12 cellular contexts compared by ENCODE assay signal in the genomic region with DNA sequence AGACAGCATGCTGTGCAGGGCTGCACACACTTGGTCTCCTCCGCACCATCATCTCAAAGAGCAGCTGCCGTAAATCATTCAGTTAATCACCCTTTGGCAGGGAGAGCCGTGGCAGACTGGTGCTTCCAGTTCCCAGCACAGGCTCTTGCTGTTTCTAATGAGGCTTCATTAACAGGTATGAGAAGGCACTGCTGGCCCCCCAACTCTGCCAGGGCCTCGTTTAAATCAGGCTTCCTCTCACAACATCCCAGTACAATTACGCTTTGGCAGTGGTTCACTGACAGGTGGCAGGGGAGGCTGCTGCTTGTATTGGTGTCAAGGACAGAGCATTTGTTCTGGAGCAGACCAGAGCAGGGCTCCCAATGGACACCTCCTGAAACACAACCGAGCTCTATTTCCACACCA.
DNase-seq lines count a peak whose midpoint lies in the region; ATAC-seq, FAIRE-seq and TF ChIP-seq lines count a peak whose summit lies in the region.
"Had no signal": no experiment of that assay in that cellular context is flagged by ENCODE, and none has a peak within 500 bp of the region (broad histone marks: within the 10 kb centered on the region; RNA-seq: fewer than 3 reads in every experiment).

No MANE protein-coding gene starts in this region.

- POLR2A ChIA-PET in OCI-LY7 (lab: Charles Lee) = interaction anchor here (0.6 to 12.3 kb wide), 8 partner anchors 11 to 102 kb away, joined by 3 to 196 read pairs (median 28); a partner anchor contains a TSS

- H2AFZ ChIP-seq in OCI-LY7 (ENCODE audit: low read length) = no peak overlapping the region

- peak; percentile 85 for FAIRE-seq in GM12892 (lab: Jason Lieb, UNC)

- H3K27me3 ChIP-seq in psoas muscle (ENCODE audit: insufficient read depth in 3 of 3, low read length in 2 of 3) = no peaks in the 10 kb centered on the region
- H3K27me3 ChIP-seq in upper lobe of left lung = no peaks in the 10 kb centered on the region
- no peaks in the 10 kb centered on the region for H3K27me3 ChIP-seq in left lung
- H3K27me3 ChIP-seq: body of pancreas, esophagus muscularis mucosa, upper lobe of right lung had no signal

- no peaks in the 10 kb centered on the region for H3K9me2 ChIP-seq in OCI-LY7 (ENCODE audit: insufficient read depth, low read length)

- H3K4me2 ChIP-seq in OCI-LY7 (ENCODE audit: low read length) = peak overlapping the region; percentile 87

- peaks cover 29% of the 10 kb centered on the region; the same call in 1 of the 2 replicates for H3K79me2 ChIP-seq in OCI-LY7 (ENCODE audit: insufficient read depth, low read depth, low read length)

- TF ChIP-seq POLR2A in GM12892 (IDR thresholded peaks at IDR 0.05; ENCODE audit: low read depth, low read length) = no peak
- TF ChIP-seq POLR2A in upper lobe of left lung (IDR thresholded peaks at IDR 0.05) = no peak

- ATAC-seq in psoas muscle (peak; percentile 38 to 63 (median 60)), upper lobe of left lung (ENCODE audit: low FRiP score in 2 of 2) (no peak), HG03342 (IDR thresholded peaks at IDR 0.05; ENCODE audit: unreplicated experiment) (no peak), GM18519 (IDR thresholded peaks at IDR 0.05; ENCODE audit: low FRiP score, unreplicated experiment) (no peak), left lung (no peak)
- ATAC-seq: body of pancreas, upper lobe of right lung had no signal

- peaks cover 85% of the 10 kb centered on the region for H3K4me1 ChIP-seq in OCI-LY7 (ENCODE audit: insufficient read depth, low read length, poor library complexity, severe bottlenecking)
- peaks cover 4% of the 10 kb centered on the region for H3K4me1 ChIP-seq in psoas muscle
- H3K4me1 ChIP-seq in upper lobe of left lung = peaks cover 14 to 20% (median 16%) of the 10 kb centered on the region in 4 donors
- H3K4me1 ChIP-seq in left lung = peaks cover 0 to 15% of the 10 kb centered on the region in 2 donors

- intact Hi-C loops in OCI-LY7 (cut with micrococcal nuclease; ENCODE audit: unreplicated experiment) (loop anchor here (1.0 kb wide), 1 partner anchor 97 kb away; no protein-coding TSS in a partner anchor), psoas muscle (cut with DNase I) (no loop called here), left lung (cut with DNase I) (no loop called here)

- H3K27ac ChIP-seq in OCI-LY7 (ENCODE audit: low read depth, low read length, poor library complexity, severe bottlenecking) = peak overlapping the region; percentile 98
- H3K27ac ChIP-seq in psoas muscle = peak overlapping the region; percentile 30
- H3K27ac ChIP-seq in upper lobe of left lung = no peak overlapping the region
- H3K27ac ChIP-seq in left lung = no peak overlapping the region
- H3K27ac ChIP-seq: esophagus muscularis mucosa, upper lobe of right lung had no signal

- no peak for TF ChIP-seq CTCF in OCI-LY7 (conservative IDR thresholded peaks at IDR 0.05; ENCODE audit: low read length)
- no peak for TF ChIP-seq CTCF in psoas muscle (IDR thresholded peaks at IDR 0.05)
- no peak for TF ChIP-seq CTCF in upper lobe of left lung (IDR thresholded peaks at IDR 0.05)
- no peak for TF ChIP-seq CTCF in left lung (IDR thresholded peaks at IDR 0.05)

- BruUV-seq in OCI-LY7 (replicated peaks; lab: Mats Ljungman, UMichigan) = TSS peak; percentile 44

- H3K4me3 ChIP-seq in OCI-LY7 (ENCODE audit: low read depth, low read length, poor library complexity, severe bottlenecking) (peak overlapping the region; percentile 57), psoas muscle (no peak overlapping the region), upper lobe of left lung (no peak overlapping the region), left lung (no peak overlapping the region)
- H3K4me3 ChIP-seq: body of pancreas, esophagus muscularis mucosa, upper lobe of right lung had no signal

- CTCF ChIA-PET in OCI-LY7 (lab: Charles Lee; ENCODE audit: unreplicated experiment) = interaction anchor here (1.6 kb wide), 1 partner anchor 9 kb away, joined by 9 read pairs; no protein-coding TSS in a partner anchor

- no peaks in the 10 kb centered on the region for H3K9me3 ChIP-seq in OCI-LY7 (ENCODE audit: low read length)
- no peaks in the 10 kb centered on the region for H3K9me3 ChIP-seq in psoas muscle
- no peaks in the 10 kb centered on the region for H3K9me3 ChIP-seq in upper lobe of left lung
- H3K9me3 ChIP-seq in left lung = no peaks in the 10 kb centered on the region
- H3K9me3 ChIP-seq: body of pancreas, esophagus muscularis mucosa, upper lobe of right lung had no signal

- no peaks in the 10 kb centered on the region for H4K20me1 ChIP-seq in OCI-LY7 (ENCODE audit: insufficient read depth, low read length)

- DNase-seq in GM12892 (ENCODE audit: insufficient read length) (no peak), NCI-H1694 (lab: John Stamatoyannopoulos, UW) (peak; percentile 98), OCI-LY7 (ENCODE audit: low spot score) (peak; percentile 72), psoas muscle (no peak), upper lobe of left lung (no peak), left lung (no peak)
- DNase-seq: body of pancreas, HFFc6, upper lobe of right lung had no signal

- H3K36me3 ChIP-seq in OCI-LY7 (ENCODE audit: insufficient read depth, low read length) (0 out of 2 replicates have a peak, but pooled peaks cover 4% of the 10 kb centered on the region), psoas muscle (ENCODE audit: insufficient read depth in 1 of 2, low read depth in 1 of 2) (no peaks in the 10 kb centered on the region), upper lobe of left lung (no peaks in the 10 kb centered on the region), left lung (no peaks in the 10 kb centered on the region)
- H3K36me3 ChIP-seq: esophagus muscularis mucosa, upper lobe of right lung had no signal

- no peak for TF ChIP-seq EP300 in upper lobe of left lung (IDR thresholded peaks at IDR 0.05)

- 24 to 42% (median 31%) methylated on average over 6 of the region's 6 CpGs for WGBS in psoas muscle, 3 donors
- WGBS in upper lobe of left lung, 2 donors = 78 to 85% methylated on average over 6 of the region's 6 CpGs

Comparison
In these comparisons a context has a peak if more than half of its experiments do, and no peak if none do; other contexts are left out.
1. DNase-seq: peak in NCI-H1694 (single experiment) and OCI-LY7 (single experiment); none in GM12892 (single experiment), psoas muscle (0 of 2), upper lobe of left lung (0 of 2) and left lung (0 of 2).
2. H3K27ac ChIP-seq: peak in OCI-LY7 (single experiment) and psoas muscle (single experiment); none in upper lobe of left lung (0 of 4) and left lung (0 of 2).
3. ATAC-seq: peak in psoas muscle (4 of 4); none in upper lobe of left lung (0 of 2), HG03342 (single experiment), GM18519 (single experiment) and left lung (single experiment).